In genomic region chr2:198296665-198297308, GRCh38 we compare ENCODE assay signal across 1 cellular context.
TF ChIP-seq lines count a peak whose summit lies in the region.

No MANE protein-coding gene starts in this region.

TF ChIP-seq in K562, 482 proteins besides CTCF, POLR2A, EP300 and RAD21 (continued from another document):
- peak; percentile 68 for TF ChIP-seq DEAF1 (CRISPR knock-in tag; IDR thresholded peaks at IDR 0.05)
- TF ChIP-seq SPI1 (IDR thresholded peaks at IDR 0.05; ENCODE audit: borderline replicate concordance, low read depth, low read length), result no peak
- TF ChIP-seq ZNF239 (CRISPR knock-in tag; IDR thresholded peaks at IDR 0.05), result no peak
- TF ChIP-seq ZNF398 (CRISPR knock-in tag; IDR thresholded peaks at IDR 0.05), result no peak
- peak; percentile 32; the same call in 1 of the 2 replicates for TF ChIP-seq SMC3 (conservative IDR thresholded peaks at IDR 0.05; ENCODE audit: insufficient read depth, low read depth, low read length)
- no peak for TF ChIP-seq SIN3A (IDR thresholded peaks at IDR 0.05; ENCODE audit: borderline replicate concordance in 2 of 2, control insufficient read depth in 1 of 2, low read depth in 2 of 2, low read length in 2 of 2)
- TF ChIP-seq GTF2A2 (tag; IDR thresholded peaks at IDR 0.05), result no peak
- peak; percentile 73 for TF ChIP-seq DACH1 (IDR thresholded peaks at IDR 0.05; ENCODE audit: partially characterized antibody)
- no peak for TF ChIP-seq ZNF197 (CRISPR knock-in tag; IDR thresholded peaks at IDR 0.05; ENCODE audit: low read depth)
- TF ChIP-seq NONO (IDR thresholded peaks at IDR 0.05; ENCODE audit: low read depth in 2 of 2, low read length in 1 of 2), result no peak
- no peak for TF ChIP-seq E2F1 (CRISPR knock-in tag; IDR thresholded peaks at IDR 0.05)
- no peak for TF ChIP-seq ZNF699 (CRISPR knock-in tag; IDR thresholded peaks at IDR 0.05; ENCODE audit: insufficient replicate concordance)
- no peak for TF ChIP-seq PHF8 (IDR thresholded peaks at IDR 0.05; ENCODE audit: borderline replicate concordance, low read length)
- TF ChIP-seq RBM34 (IDR thresholded peaks at IDR 0.05; ENCODE audit: borderline replicate concordance, insufficient read depth, low read length), result no peak
- TF ChIP-seq USF1 (CRISPR knock-in tag; IDR thresholded peaks at IDR 0.05), result no peak
- TF ChIP-seq BRF1 (IDR thresholded peaks at IDR 0.05; ENCODE audit: borderline replicate concordance, extremely low read depth, insufficient read length), result no peak
